In the genomic region with DNA sequence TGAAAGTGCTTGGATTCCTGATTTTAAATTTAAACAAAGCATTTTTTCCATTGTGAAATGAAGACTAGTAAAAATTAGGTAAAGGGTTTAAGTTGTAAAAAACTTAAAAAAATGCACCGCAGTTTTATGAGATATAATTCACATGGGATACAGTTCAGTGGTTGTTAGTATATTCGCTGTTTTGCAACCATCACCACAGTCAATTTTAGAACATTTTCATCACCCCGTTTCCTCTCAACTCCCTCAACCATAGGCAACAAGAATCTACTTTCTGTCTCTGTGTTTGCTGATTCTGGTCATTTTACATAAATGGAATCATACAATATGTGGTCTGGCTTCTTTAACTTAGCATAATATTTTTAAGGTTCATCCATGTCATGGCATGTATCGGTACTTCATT, we compare ENCODE assay signal across 17 cellular contexts. TPM values are rescaled to one million over a fixed set of nuclear protein-coding genes. Genes with fewer than 3 reads are reported as not detected.
DNase-seq lines count a peak whose midpoint lies in the region; ATAC-seq and TF ChIP-seq lines count a peak whose summit lies in the region.
"Had no signal": no experiment of that assay in that cellular context is flagged by ENCODE, and none has a peak within 500 bp of the region (broad histone marks: within the 10 kb centered on the region; RNA-seq: fewer than 3 reads in every experiment).

No MANE protein-coding gene starts in this region.

- H3K4me3 Mint-ChIP-seq in immature natural killer cell: peak overlapping the region; percentile 90 to 95 (median 93)

- intact Hi-C loops in PC-9 (cut with micrococcal nuclease; ENCODE audit: unreplicated experiment): loop anchor here (10.0 kb wide), 2 partner anchors 196 to 504 kb away; no protein-coding TSS in a partner anchor

- H3K36me3 ChIP-seq in PC-9 (ENCODE audit: low read depth): peaks cover 18% of the 10 kb centered on the region
- H3K36me3 ChIP-seq: lower lobe of right lung had no signal

- no peaks in the 10 kb centered on the region for H3K9me3 Mint-ChIP-seq in immature natural killer cell

- H3K27ac Mint-ChIP-seq in immature natural killer cell: peak overlapping the region; percentile 89 to 100 (median 94)

- peaks cover 83 to 92% of the 10 kb centered on the region in 2 donors for H3K4me1 Mint-ChIP-seq in immature natural killer cell

- peaks cover 0 to 13% (median 9%) of the 10 kb centered on the region in 3 donors for H3K36me3 Mint-ChIP-seq in immature natural killer cell

- no peaks in the 10 kb centered on the region for H3K9me2 ChIP-seq in PC-9 (ENCODE audit: insufficient read depth)

- H3K4me3 ChIP-seq in AG09309 (ENCODE audit: control insufficient read depth, low read depth, low read length) (no peak overlapping the region), GM12864 (ENCODE audit: low read depth, low read length) (peak overlapping the region; percentile 96), PC-9 (no peak overlapping the region)
- H3K4me3 ChIP-seq: lower lobe of right lung had no signal

- H3K4me2 ChIP-seq in PC-9: peak overlapping the region; percentile 85; the same call in 1 of the 2 replicates

- H3K4me1 ChIP-seq in PC-9 (replicated peaks; ENCODE audit: insufficient read depth): peaks cover 38% of the 10 kb centered on the region

- no peak overlapping the region for H3K27ac ChIP-seq in PC-9
- H3K27ac ChIP-seq: lower lobe of right lung had no signal

- no peak for ATAC-seq in GM18517 (IDR thresholded peaks at IDR 0.05; ENCODE audit: unreplicated experiment)
- ATAC-seq: activated CD4-positive, CD25-positive, alpha-beta regulatory T cell treated with anti-CD3 and anti-CD28 coated beads, Interleukin-2, amount 50 U/mL, for 24 hours; lower lobe of right lung; Panc1 had no signal

- H3K27me3 Mint-ChIP-seq in immature natural killer cell (ENCODE audit: low read depth in 3 of 3): peaks cover 15 to 21% (median 18%) of the 10 kb centered on the region in 3 donors

- H3K9me3 ChIP-seq in PC-9 (ENCODE audit: insufficient read depth, low read depth): no peaks in the 10 kb centered on the region
- H3K9me3 ChIP-seq: lower lobe of right lung had no signal

- H4K20me1 ChIP-seq in PC-9 (ENCODE audit: insufficient read depth): no peaks in the 10 kb centered on the region; the same call in 1 of the 2 replicates

- DNase-seq in AG09309 (ENCODE audit: low read depth): peak; percentile 16
- no peak for DNase-seq in GM12864 (ENCODE audit: low read depth)
- DNase-seq in PC-9: no peak
- DNase-seq in immature natural killer cell: peak; percentile 62 to 70 (median 66)
- no peak for DNase-seq in NCI-H2196 treated with DMSO at 0.1 percent for 48 hours (lab: John Stamatoyannopoulos, UW; ENCODE audit: unreplicated experiment)
- DNase-seq in DMS153 treated with DMSO at 0.1 percent for 48 hours (lab: John Stamatoyannopoulos, UW; ENCODE audit: unreplicated experiment): no peak
- DNase-seq in activated effector memory CD4-positive, alpha-beta T cell treated with anti-CD3 and anti-CD28 coated beads, Interleukin-2, amount 50 U/mL, for 16 hours: no peak
- DNase-seq: DMS79 treated with DMSO at 0.1 percent for 48 hours, lower lobe of right lung, NCI-H1417 treated with DMSO at 0.1 percent for 48 hours, NCI-H446 had no signal

- no TSS peak for BruUV-seq in PC-9 (replicated peaks; lab: Mats Ljungman, UMichigan)

- peaks cover 24% of the 10 kb centered on the region for H3F3A ChIP-seq in PC-9 (ENCODE audit: insufficient read depth, low read depth)

- no peaks in the 10 kb centered on the region for H3K27me3 ChIP-seq in PC-9 (ENCODE audit: insufficient read depth, low read depth)

- POLR2A ChIA-PET in PC-9 (lab: Charles Lee; ENCODE audit: unreplicated experiment): no interaction called here

- CTCF ChIA-PET in PC-9 (lab: Charles Lee): no interaction called here

- H3K79me2 ChIP-seq in PC-9 (ENCODE audit: low read depth): peaks cover 80% of the 10 kb centered on the region

- no peak overlapping the region for H2AFZ ChIP-seq in PC-9

- TF ChIP-seq CTCF in AG09309 (IDR thresholded peaks at IDR 0.05; ENCODE audit: control insufficient read depth, insufficient read depth, low read depth, low read length, missing control alignments) (no peak), GM12864 (IDR thresholded peaks at IDR 0.05; ENCODE audit: low read depth, low read length, missing control alignments) (no peak), PC-9 (conservative IDR thresholded peaks at IDR 0.05) (no peak)

RNA-seq across cellular contexts. Expression of gene DGKD, which starts 4.0 kb away (rescaled TPM):
- 43.1 and 59.5 TPM in 2 replicates for total RNA-seq in PC-9 (2021)
- 10 to 100 TPM; 15.9 to 60.6 (median 21.3) TPM for polyA plus RNA-seq in immature natural killer cell

RNA-seq across cellular contexts. Expression of gene SAG, which starts 50.7 kb away (rescaled TPM):
- total RNA-seq in PC-9 (2021): not detected in 2 replicates
- not detected for polyA plus RNA-seq in immature natural killer cell
- total RNA-seq: astrocyte; lower lobe of right lung; T-helper 1 cell treated with Interleukin-12 subunit alpha and Interleukin-12 subunit beta and Interleukin-4 antibody, amounts not matched to agents 30 ng/mL and 1 ng/mL, for 36 hours; temporal lobe had no signal

Comparison
In these comparisons a context has a peak if more than half of its experiments do, and no peak if none do; other contexts are left out.
1. DNase-seq: peak in AG09309 (single experiment) and immature natural killer cell (3 of 3); none in GM12864 (single experiment), PC-9 (0 of 2), NCI-H2196 treated with DMSO at 0.1 percent for 48 hours (single experiment), DMS153 treated with DMSO at 0.1 percent for 48 hours (single experiment) and activated effector memory CD4-positive, alpha-beta T cell treated with anti-CD3 and anti-CD28 coated beads, Interleukin-2, amount 50 U/mL, for 16 hours (single experiment).